Comparison of ENCODE assay signal across 2 cellular contexts in the genomic region with DNA sequence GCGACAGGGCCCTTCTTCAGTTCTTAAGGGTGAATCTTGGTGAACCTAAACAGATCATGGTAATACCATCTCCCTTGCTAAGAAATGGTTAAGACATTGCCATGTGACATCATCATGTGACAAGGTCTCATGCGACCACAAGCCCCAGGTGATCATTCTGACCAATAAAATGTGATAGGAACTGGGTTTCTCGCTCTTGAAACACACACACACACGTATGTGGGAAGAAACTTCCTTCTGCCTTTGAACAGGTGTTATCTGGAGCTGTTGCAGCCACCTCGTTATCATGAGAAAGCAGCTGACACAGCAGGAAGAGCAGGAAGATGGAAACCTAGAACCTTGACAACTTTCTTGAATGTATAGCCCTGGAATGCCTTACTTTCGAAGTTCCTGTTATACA.
TF ChIP-seq lines count a peak whose summit lies in the region.

No MANE protein-coding gene starts in this region.

TF ChIP-seq in IMR-90, 13 proteins besides CTCF, POLR2A, EP300 and RAD21:
- TF ChIP-seq, protein P1, sequence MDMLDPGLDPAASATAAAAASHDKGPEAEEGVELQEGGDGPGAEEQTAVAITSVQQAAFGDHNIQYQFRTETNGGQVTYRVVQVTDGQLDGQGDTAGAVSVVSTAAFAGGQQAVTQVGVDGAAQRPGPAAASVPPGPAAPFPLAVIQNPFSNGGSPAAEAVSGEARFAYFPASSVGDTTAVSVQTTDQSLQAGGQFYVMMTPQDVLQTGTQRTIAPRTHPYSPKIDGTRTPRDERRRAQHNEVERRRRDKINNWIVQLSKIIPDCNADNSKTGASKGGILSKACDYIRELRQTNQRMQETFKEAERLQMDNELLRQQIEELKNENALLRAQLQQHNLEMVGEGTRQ (IDR thresholded peaks at IDR 0.05; ENCODE audit: low read depth, low read length): peak; percentile 34; the same call in 1 of the 2 replicates
- no peak for TF ChIP-seq BHLHE40 (IDR thresholded peaks at IDR 0.05; ENCODE audit: low read depth, low read length)
- TF ChIP-seq MAFK (IDR thresholded peaks at IDR 0.05; ENCODE audit: low read depth, low read length): peak; percentile 21; the same call in 1 of the 2 replicates

TF ChIP-seq in WTC11, 78 proteins besides CTCF, POLR2A, EP300 and RAD21:
- TF ChIP-seq RELA (CRISPR knock-in tag; IDR thresholded peaks at IDR 0.05; ENCODE audit: borderline replicate concordance): no peak
- TF ChIP-seq, protein P2, sequence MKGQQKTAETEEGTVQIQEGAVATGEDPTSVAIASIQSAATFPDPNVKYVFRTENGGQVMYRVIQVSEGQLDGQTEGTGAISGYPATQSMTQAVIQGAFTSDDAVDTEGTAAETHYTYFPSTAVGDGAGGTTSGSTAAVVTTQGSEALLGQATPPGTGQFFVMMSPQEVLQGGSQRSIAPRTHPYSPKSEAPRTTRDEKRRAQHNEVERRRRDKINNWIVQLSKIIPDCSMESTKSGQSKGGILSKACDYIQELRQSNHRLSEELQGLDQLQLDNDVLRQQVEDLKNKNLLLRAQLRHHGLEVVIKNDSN (CRISPR knock-in tag; IDR thresholded peaks at IDR 0.05): peak; percentile 67; the same call in 1 of the 2 replicates
- no peak for TF ChIP-seq ZNF232 (CRISPR knock-in tag; IDR thresholded peaks at IDR 0.05)
- TF ChIP-seq, protein P3, sequence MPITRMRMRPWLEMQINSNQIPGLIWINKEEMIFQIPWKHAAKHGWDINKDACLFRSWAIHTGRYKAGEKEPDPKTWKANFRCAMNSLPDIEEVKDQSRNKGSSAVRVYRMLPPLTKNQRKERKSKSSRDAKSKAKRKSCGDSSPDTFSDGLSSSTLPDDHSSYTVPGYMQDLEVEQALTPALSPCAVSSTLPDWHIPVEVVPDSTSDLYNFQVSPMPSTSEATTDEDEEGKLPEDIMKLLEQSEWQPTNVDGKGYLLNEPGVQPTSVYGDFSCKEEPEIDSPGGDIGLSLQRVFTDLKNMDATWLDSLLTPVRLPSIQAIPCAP (CRISPR knock-in tag; IDR thresholded peaks at IDR 0.05): no peak
- TF ChIP-seq TEAD1 (CRISPR knock-in tag; IDR thresholded peaks at IDR 0.05): no peak
- no peak for TF ChIP-seq ELF4 (CRISPR knock-in tag; IDR thresholded peaks at IDR 0.05; ENCODE audit: low read depth)
- TF ChIP-seq, protein P1 (CRISPR knock-in tag; IDR thresholded peaks at IDR 0.05): peak; percentile 84
- TF ChIP-seq, protein P4, sequence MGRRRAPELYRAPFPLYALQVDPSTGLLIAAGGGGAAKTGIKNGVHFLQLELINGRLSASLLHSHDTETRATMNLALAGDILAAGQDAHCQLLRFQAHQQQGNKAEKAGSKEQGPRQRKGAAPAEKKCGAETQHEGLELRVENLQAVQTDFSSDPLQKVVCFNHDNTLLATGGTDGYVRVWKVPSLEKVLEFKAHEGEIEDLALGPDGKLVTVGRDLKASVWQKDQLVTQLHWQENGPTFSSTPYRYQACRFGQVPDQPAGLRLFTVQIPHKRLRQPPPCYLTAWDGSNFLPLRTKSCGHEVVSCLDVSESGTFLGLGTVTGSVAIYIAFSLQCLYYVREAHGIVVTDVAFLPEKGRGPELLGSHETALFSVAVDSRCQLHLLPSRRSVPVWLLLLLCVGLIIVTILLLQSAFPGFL (CRISPR knock-in tag; IDR thresholded peaks at IDR 0.05; ENCODE audit: borderline replicate concordance): no peak
- TF ChIP-seq ESRRA (CRISPR knock-in tag; IDR thresholded peaks at IDR 0.05; ENCODE audit: borderline replicate concordance): no peak
- TF ChIP-seq ZNF121 (CRISPR knock-in tag; IDR thresholded peaks at IDR 0.05): no peak
- TF ChIP-seq, protein P5, sequence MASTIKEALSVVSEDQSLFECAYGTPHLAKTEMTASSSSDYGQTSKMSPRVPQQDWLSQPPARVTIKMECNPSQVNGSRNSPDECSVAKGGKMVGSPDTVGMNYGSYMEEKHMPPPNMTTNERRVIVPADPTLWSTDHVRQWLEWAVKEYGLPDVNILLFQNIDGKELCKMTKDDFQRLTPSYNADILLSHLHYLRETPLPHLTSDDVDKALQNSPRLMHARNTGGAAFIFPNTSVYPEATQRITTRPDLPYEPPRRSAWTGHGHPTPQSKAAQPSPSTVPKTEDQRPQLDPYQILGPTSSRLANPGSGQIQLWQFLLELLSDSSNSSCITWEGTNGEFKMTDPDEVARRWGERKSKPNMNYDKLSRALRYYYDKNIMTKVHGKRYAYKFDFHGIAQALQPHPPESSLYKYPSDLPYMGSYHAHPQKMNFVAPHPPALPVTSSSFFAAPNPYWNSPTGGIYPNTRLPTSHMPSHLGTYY (CRISPR knock-in tag; IDR thresholded peaks at IDR 0.05): no peak
- TF ChIP-seq, protein P6, sequence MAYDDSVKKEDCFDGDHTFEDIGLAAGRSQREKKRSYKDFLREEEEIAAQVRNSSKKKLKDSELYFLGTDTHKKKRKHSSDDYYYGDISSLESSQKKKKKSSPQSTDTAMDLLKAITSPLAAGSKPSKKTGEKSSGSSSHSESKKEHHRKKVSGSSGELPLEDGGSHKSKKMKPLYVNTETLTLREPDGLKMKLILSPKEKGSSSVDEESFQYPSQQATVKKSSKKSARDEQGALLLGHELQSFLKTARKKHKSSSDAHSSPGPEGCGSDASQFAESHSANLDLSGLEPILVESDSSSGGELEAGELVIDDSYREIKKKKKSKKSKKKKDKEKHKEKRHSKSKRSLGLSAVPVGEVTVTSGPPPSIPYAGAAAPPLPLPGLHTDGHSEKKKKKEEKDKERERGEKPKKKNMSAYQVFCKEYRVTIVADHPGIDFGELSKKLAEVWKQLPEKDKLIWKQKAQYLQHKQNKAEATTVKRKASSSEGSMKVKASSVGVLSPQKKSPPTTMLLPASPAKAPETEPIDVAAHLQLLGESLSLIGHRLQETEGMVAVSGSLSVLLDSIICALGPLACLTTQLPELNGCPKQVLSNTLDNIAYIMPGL (CRISPR knock-in tag; IDR thresholded peaks at IDR 0.05): no peak
- no peak for TF ChIP-seq CREM (CRISPR knock-in tag; IDR thresholded peaks at IDR 0.05)
